In genomic region chr11:75814369-75814685, GRCh38 we compare ENCODE assay signal across 8 cellular contexts. TPM values are rescaled to one million over a fixed set of nuclear protein-coding genes. Genes with fewer than 3 reads are reported as not detected.
DNase-seq lines count a peak whose midpoint lies in the region; ATAC-seq lines count a peak whose summit lies in the region.

No MANE protein-coding gene starts in this region.

- ATAC-seq in GM19328 (IDR thresholded peaks at IDR 0.05; ENCODE audit: unreplicated experiment) = peak; percentile 22
- peak; percentile 32 for ATAC-seq in HG03354 (IDR thresholded peaks at IDR 0.05; ENCODE audit: poor library complexity, severe bottlenecking, unreplicated experiment)
- ATAC-seq in stimulated activated naive CD8-positive, alpha-beta T cell treated with anti-CD3 and anti-CD28 coated beads, Interleukin-15, Interleukin-2, amounts not matched to agents 100 U/mL and 50 U/mL, for 24 hours = peak; percentile 26

- H3K36me3 Mint-ChIP-seq in CD4-positive, alpha-beta memory T cell = peaks cover 0 to 8% of the 10 kb centered on the region in 2 donors
- no peaks in the 10 kb centered on the region for H3K36me3 Mint-ChIP-seq in activated CD4-positive, alpha-beta memory T cell treated with anti-CD3 and anti-CD28 coated beads for 36 hours

- POLR2A ChIA-PET in CD4-positive, alpha-beta memory T cell (lab: Charles Lee; ENCODE audit: partially characterized antibody) = interaction anchor here (0.6 to 2.3 kb wide), 6 partner anchors 8 to 385 kb away, joined by 3 to 6 read pairs (median 4); no protein-coding TSS in a partner anchor
- POLR2A ChIA-PET in activated CD4-positive, alpha-beta memory T cell treated with anti-CD3 and anti-CD28 coated beads for 36 hours (lab: Charles Lee) = interaction anchor here (1.6 kb wide), 1 partner anchor 12 kb away, joined by 3 read pairs; no protein-coding TSS in a partner anchor

- CTCF ChIA-PET in CD4-positive, alpha-beta memory T cell (lab: Charles Lee; ENCODE audit: partially characterized antibody) = interaction anchor here (0.9 to 5.0 kb wide), 6 partner anchors 11 to 393 kb away, joined by 3 to 50 read pairs (median 3); no protein-coding TSS in a partner anchor
- CTCF ChIA-PET in activated CD4-positive, alpha-beta memory T cell treated with anti-CD3 and anti-CD28 coated beads for 36 hours (lab: Charles Lee) = interaction anchor here (0.7 to 5.0 kb wide), 5 partner anchors 12 to 338 kb away, joined by 3 to 50 read pairs (median 13); no protein-coding TSS in a partner anchor

- H3K36me3 ChIP-seq in CD4-positive, alpha-beta memory T cell (ENCODE audit: insufficient read depth, low read length) = no peaks in the 10 kb centered on the region

- H3K27ac ChIP-seq in CD4-positive, alpha-beta memory T cell (ENCODE audit: low read depth, low read length) = peak overlapping the region; percentile 85

- H3K4me3 Mint-ChIP-seq in CD4-positive, alpha-beta memory T cell = peak overlapping the region in 4 of 8 donors; percentile 92 to 98 (median 98)
- peak overlapping the region; percentile 88 for H3K4me3 Mint-ChIP-seq in activated CD4-positive, alpha-beta memory T cell treated with anti-CD3 and anti-CD28 coated beads for 36 hours

- peaks cover 10 to 34% (median 16%) of the 10 kb centered on the region in 4 donors for H3K4me1 Mint-ChIP-seq in CD4-positive, alpha-beta memory T cell
- peaks cover 16% of the 10 kb centered on the region for H3K4me1 Mint-ChIP-seq in activated CD4-positive, alpha-beta memory T cell treated with anti-CD3 and anti-CD28 coated beads for 36 hours (ENCODE audit: low read depth)

- H3K4me3 ChIP-seq in CD4-positive, alpha-beta memory T cell (ENCODE audit: low read length in 2 of 2) = peak overlapping the region; percentile 65 to 68
- peak overlapping the region; percentile 84 for H3K4me3 ChIP-seq in iPS-11a (ENCODE audit: low read depth, low read length)

- peaks cover 0 to 5% (median 0%) of the 10 kb centered on the region in 8 donors for H3K9me3 Mint-ChIP-seq in CD4-positive, alpha-beta memory T cell
- no peaks in the 10 kb centered on the region for H3K9me3 Mint-ChIP-seq in activated CD4-positive, alpha-beta memory T cell treated with anti-CD3 and anti-CD28 coated beads for 36 hours

- H3K27ac Mint-ChIP-seq in CD4-positive, alpha-beta memory T cell = peak overlapping the region in 6 of 7 donors; percentile 97 to 99 (median 98)
- peak overlapping the region; percentile 86 for H3K27ac Mint-ChIP-seq in activated CD4-positive, alpha-beta memory T cell treated with anti-CD3 and anti-CD28 coated beads for 36 hours

- peaks cover 33% of the 10 kb centered on the region for H3K4me1 ChIP-seq in CD4-positive, alpha-beta memory T cell (ENCODE audit: insufficient read depth, low read length)

- intact Hi-C loops in CD4-positive, alpha-beta memory T cell (cut with micrococcal nuclease) = loop anchor here (1.0 to 10.0 kb wide), 6 partner anchors 11 to 630 kb away; partner anchors contain the start of genes DGAT2, EMSY, GVQW3 and THAP12
- intact Hi-C loops in activated CD4-positive, alpha-beta memory T cell treated with anti-CD3 and anti-CD28 coated beads for 36 hours (cut with micrococcal nuclease) = loop anchor here (10.0 kb wide), 1 partner anchor 630 kb away; the partner anchor contains the start of gene EMSY

- DNase-seq in CD4-positive, alpha-beta memory T cell = no peak
- no peak for DNase-seq in activated CD4-positive, alpha-beta memory T cell treated with anti-CD3 and anti-CD28 coated beads for 36 hours
- no peak for DNase-seq in stimulated activated naive CD8-positive, alpha-beta T cell treated with anti-CD3 and anti-CD28 coated beads, Interleukin-15, Interleukin-2, amounts not matched to agents 100 U/mL and 50 U/mL, for 24 hours
- no peak for DNase-seq in activated effector memory CD4-positive, alpha-beta T cell treated with anti-CD3 and anti-CD28 coated beads, Interleukin-2, amount 50 U/mL, for 16 hours
- DNase-seq in CD1c-positive myeloid dendritic cell (ENCODE audit: extremely low spot score) = no peak

- no peaks in the 10 kb centered on the region for H3K9me3 ChIP-seq in CD4-positive, alpha-beta memory T cell (ENCODE audit: control insufficient read depth in 1 of 2, low read length in 2 of 2)

- H3K27me3 Mint-ChIP-seq in CD4-positive, alpha-beta memory T cell = no peaks in the 10 kb centered on the region
- H3K27me3 Mint-ChIP-seq in activated CD4-positive, alpha-beta memory T cell treated with anti-CD3 and anti-CD28 coated beads for 36 hours = no peaks in the 10 kb centered on the region

- H3K27me3 ChIP-seq in CD4-positive, alpha-beta memory T cell (ENCODE audit: insufficient read depth, low read length) = no peaks in the 10 kb centered on the region

RNA-seq across cellular contexts. Expression of gene UVRAG, which starts 0.7 kb away (rescaled TPM):
- total RNA-seq in CD4-positive, alpha-beta memory T cell = 10 to 100 TPM; 22.0 to 32.2 TPM
- 10 to 100 TPM; 11.2 to 20.5 TPM for polyA plus RNA-seq in CD4-positive, alpha-beta memory T cell
- 10 to 100 TPM; 15.5 to 16.7 TPM for total RNA-seq in activated CD4-positive, alpha-beta memory T cell treated with anti-CD3 and anti-CD28 coated beads for 36 hours

RNA-seq across cellular contexts. Expression of gene DGAT2, which starts 45.7 kb away (rescaled TPM):
- total RNA-seq in CD4-positive, alpha-beta memory T cell = under 1 TPM; 0.17 to 0.35 TPM
- under 1 TPM; 0.08 to 0.38 TPM for polyA plus RNA-seq in CD4-positive, alpha-beta memory T cell
- total RNA-seq in activated CD4-positive, alpha-beta memory T cell treated with anti-CD3 and anti-CD28 coated beads for 36 hours = 1 to 10 TPM; 2.5 to 3.1 TPM
